8 cellular contexts compared by ENCODE assay signal in the genomic region with DNA sequence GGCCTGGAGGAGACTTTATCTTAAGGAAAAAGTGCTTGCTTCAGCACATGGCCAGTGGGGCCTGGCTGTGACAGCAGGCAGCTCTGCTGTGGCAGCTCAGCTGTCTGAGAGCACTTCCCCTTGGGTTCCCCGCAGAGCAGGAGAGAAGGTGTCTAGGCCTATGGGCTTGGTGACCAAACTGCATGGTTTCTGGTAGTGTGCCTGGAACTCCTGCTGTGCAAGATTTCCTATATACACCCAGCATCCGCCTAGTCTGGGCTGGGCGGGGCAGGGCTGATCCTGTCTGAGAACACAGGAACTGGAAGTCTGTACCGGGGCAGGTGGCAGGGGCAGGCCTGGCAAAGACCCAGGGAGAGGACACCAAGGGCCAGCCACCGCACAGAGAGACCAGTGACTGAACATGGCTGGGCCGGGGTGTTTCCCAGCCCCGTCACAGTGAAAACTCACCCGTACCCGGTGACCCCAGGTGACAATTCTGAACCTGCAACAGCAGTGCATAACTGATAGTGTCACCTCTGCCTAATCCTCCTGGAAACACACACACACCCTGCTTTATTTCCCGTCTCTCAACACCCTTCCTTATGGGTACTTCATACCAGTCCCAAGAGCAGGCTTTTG. TPM values are rescaled to one million over a fixed set of nuclear protein-coding genes. Genes with fewer than 3 reads are reported as not detected.
DNase-seq lines count a peak whose midpoint lies in the region; ATAC-seq and TF ChIP-seq lines count a peak whose summit lies in the region.

No MANE protein-coding gene starts in this region.

- no peaks in the 10 kb centered on the region for H3K9me3 Mint-ChIP-seq in Caco-2 (ENCODE audit: unreplicated experiment)

- POLR2A ChIA-PET in Caco-2 (lab: Charles Lee), result no interaction called here

- no TSS peak for BruUV-seq in Caco-2 (replicated peaks; lab: Mats Ljungman, UMichigan)

- intact Hi-C loops in Caco-2 (cut with micrococcal nuclease; ENCODE audit: unreplicated experiment), result no loop called here

- H3K9me3 ChIP-seq in Caco-2, result no peaks in the 10 kb centered on the region

- in situ Hi-C loops in G401 (cut with HindIII; ENCODE audit: low sequenced_read_pairs), result no loop called here

- H3K4me1 Mint-ChIP-seq in Caco-2 (ENCODE audit: low read depth, unreplicated experiment), result peaks cover 4% of the 10 kb centered on the region

- no peak overlapping the region for H3K4me3 ChIP-seq in Caco-2 (ENCODE audit: low read depth, low read length)

- H3K27ac Mint-ChIP-seq in Caco-2 (ENCODE audit: unreplicated experiment), result no peak overlapping the region

- DNase-seq in A172 (ENCODE audit: low spot score), result peak; percentile 93
- DNase-seq in NCI-H69 (lab: John Stamatoyannopoulos, UW), result peak; percentile 95
- peak in 16 of 61 donors; percentile 4 to 25 (median 11) for DNase-seq in caudate nucleus (lab: John Stamatoyannopoulos, UW)
- peak; percentile 52 for DNase-seq in mucosa of gallbladder (ENCODE audit: low spot score)
- no peak for DNase-seq in G401 (ENCODE audit: low spot score)
- no peak for DNase-seq in Caco-2

- ATAC-seq in HG02981 (IDR thresholded peaks at IDR 0.05; ENCODE audit: unreplicated experiment), result peak; percentile 42

- no peaks in the 10 kb centered on the region for H3K27me3 ChIP-seq in Caco-2 (replicated peaks; ENCODE audit: control insufficient read depth, insufficient read depth, low read length)

- H3K27me3 Mint-ChIP-seq in Caco-2 (ENCODE audit: insufficient read depth, unreplicated experiment), result no peaks in the 10 kb centered on the region

- H3K27ac ChIP-seq in caudate nucleus (ENCODE audit: low read depth, low read length), result peak overlapping the region; percentile 42

- TF ChIP-seq POLR2A in GM18526 (IDR thresholded peaks at IDR 0.05; ENCODE audit: extremely low read depth, insufficient read length), result peak; percentile 34

- H3K4me3 Mint-ChIP-seq in Caco-2 (ENCODE audit: unreplicated experiment), result no peak overlapping the region

- CTCF ChIA-PET in Caco-2 (lab: Charles Lee), result no interaction called here

- peaks cover 6% of the 10 kb centered on the region for H3K36me3 Mint-ChIP-seq in Caco-2 (ENCODE audit: insufficient read depth, unreplicated experiment)

- no peak for TF ChIP-seq CTCF in Caco-2 (IDR thresholded peaks at IDR 0.05; ENCODE audit: insufficient read depth in 1 of 2, low read depth in 1 of 2, low read length in 1 of 2, severe bottlenecking in 1 of 2, unreplicated experiment in 1 of 2)

- H3K4me1 ChIP-seq in Caco-2, result peaks cover 7% of the 10 kb centered on the region

- no peaks in the 10 kb centered on the region for H3K36me3 ChIP-seq in Caco-2 (ENCODE audit: control insufficient read depth, insufficient read depth, low read length)

RNA-seq across cellular contexts. Expression of gene CHD9, which starts 39.3 kb away (rescaled TPM):
- 28.8 and 35.5 TPM in 2 replicates for total RNA-seq in A172 (2014; rRNA removed; shearing (Covaris generic))
- total RNA-seq in mucosa of gallbladder (71.4 TPM), Caco-2 (2022) (29.1 and 32.0 TPM in 2 replicates)
- total RNA-seq in G401 (2014; rRNA removed; shearing (Covaris generic)), result 18.3 and 31.1 TPM in 2 replicates

RNA-seq across cellular contexts. Expression of gene CHD9NB, which starts 41.4 kb away (rescaled TPM):
- total RNA-seq in A172 (2014; rRNA removed; shearing (Covaris generic)), result 1.0 and 1.6 TPM in 2 replicates
- total RNA-seq in mucosa of gallbladder (4.8 TPM), Caco-2 (2022) (not detected in 2 replicates)
- 43.5 and 58.1 TPM in 2 replicates for total RNA-seq in G401 (2014; rRNA removed; shearing (Covaris generic))

Comparison
In these comparisons a context has a peak if more than half of its experiments do, and no peak if none do; other contexts are left out.
1. DNase-seq: peak in A172 (single experiment), NCI-H69 (single experiment) and mucosa of gallbladder (single experiment); none in G401 (single experiment) and Caco-2 (0 of 2).